In the genomic region with DNA sequence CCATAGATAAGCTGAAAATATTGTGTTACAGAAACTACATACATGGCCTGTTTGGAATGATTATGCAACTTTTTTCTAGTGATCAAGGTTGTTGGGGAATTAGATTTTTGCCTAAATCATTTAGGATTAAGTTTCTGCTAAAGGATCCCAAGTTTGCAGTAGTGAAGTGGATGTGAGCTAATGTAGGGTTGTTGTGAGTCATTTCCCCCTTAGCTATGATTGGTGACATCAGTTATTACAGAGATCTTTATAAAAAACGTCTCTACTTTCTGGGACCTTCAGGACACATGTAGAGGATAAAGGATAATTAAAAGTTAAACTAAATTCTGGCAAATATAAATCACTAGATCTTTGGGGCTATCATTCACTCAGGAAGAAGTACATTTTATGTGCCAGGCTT, we compare ENCODE assay signal across 26 cellular contexts.
DNase-seq lines count a peak whose midpoint lies in the region; TF ChIP-seq lines count a peak whose summit lies in the region.
"Had no signal": no experiment of that assay in that cellular context is flagged by ENCODE, and none has a peak within 500 bp of the region (broad histone marks: within the 10 kb centered on the region; RNA-seq: fewer than 3 reads in every experiment).

No MANE protein-coding gene starts in this region.

- no peaks in the 10 kb centered on the region for H3K27me3 ChIP-seq in CD4-positive, alpha-beta memory T cell (ENCODE audit: insufficient read depth, low read length)

- POLR2A ChIA-PET in CD4-positive, alpha-beta memory T cell (lab: Charles Lee; ENCODE audit: partially characterized antibody) = no interaction called here
- POLR2A ChIA-PET in OCI-LY7 (lab: Charles Lee) = interaction anchor here (0.9 to 1.1 kb wide), 3 partner anchors 9 to 30 kb away, joined by 3 to 5 read pairs (median 4); no protein-coding TSS in a partner anchor

- H3K9me2 ChIP-seq in OCI-LY7 (ENCODE audit: insufficient read depth, low read length) = no peaks in the 10 kb centered on the region

- H3K4me1 Mint-ChIP-seq in CD4-positive, alpha-beta memory T cell = no peaks in the 10 kb centered on the region
- H3K4me1 Mint-ChIP-seq: CD14-positive monocyte; memory B cell; stimulated activated effector memory CD8-positive, alpha-beta T cell treated with anti-CD3 and anti-CD28 coated beads, Interleukin-12 subunit alpha, Interleukin-12 subunit beta, amount 100 ng/mL, for 72 hours had no signal

- H3K79me2 ChIP-seq in OCI-LY7 (ENCODE audit: insufficient read depth, low read depth, low read length) = no peaks in the 10 kb centered on the region

- CTCF ChIA-PET in CD4-positive, alpha-beta memory T cell (lab: Charles Lee; ENCODE audit: partially characterized antibody) = no interaction called here
- CTCF ChIA-PET in OCI-LY7 (lab: Charles Lee; ENCODE audit: unreplicated experiment) = interaction anchor here (0.5 to 0.6 kb wide), 2 partner anchors 17 to 353 kb away, joined by 3 read pairs; no protein-coding TSS in a partner anchor

- H3K4me2 ChIP-seq in OCI-LY7 (ENCODE audit: low read length) = no peak overlapping the region

- no peak overlapping the region for H3K27ac ChIP-seq in CD4-positive, alpha-beta memory T cell (ENCODE audit: low read depth, low read length)
- no peak overlapping the region for H3K27ac ChIP-seq in OCI-LY7 (ENCODE audit: low read depth, low read length, poor library complexity, severe bottlenecking)
- H3K27ac ChIP-seq: VCaP had no signal

- no peak overlapping the region for H3K4me3 ChIP-seq in epithelial cell of esophagus (ENCODE audit: low read length)
- no peak overlapping the region for H3K4me3 ChIP-seq in skeletal muscle cell (ENCODE audit: low read depth, low read length)
- no peak overlapping the region for H3K4me3 ChIP-seq in CD4-positive, alpha-beta memory T cell (ENCODE audit: low read length in 2 of 2)
- no peak overlapping the region for H3K4me3 ChIP-seq in OCI-LY7 (ENCODE audit: low read depth, low read length, poor library complexity, severe bottlenecking)

- TF ChIP-seq CTCF in epithelial cell of esophagus (IDR thresholded peaks at IDR 0.05; ENCODE audit: insufficient read depth, low read depth, low read length, missing control alignments) = no peak
- no peak for TF ChIP-seq CTCF in OCI-LY7 (conservative IDR thresholded peaks at IDR 0.05; ENCODE audit: low read length)

- H4K20me1 ChIP-seq in OCI-LY7 (ENCODE audit: insufficient read depth, low read length) = no peaks in the 10 kb centered on the region

- H2AFZ ChIP-seq in OCI-LY7 (ENCODE audit: low read length) = no peak overlapping the region

- intact Hi-C loops in CD4-positive, alpha-beta memory T cell (cut with micrococcal nuclease) = no loop called here
- intact Hi-C loops in OCI-LY7 (cut with micrococcal nuclease; ENCODE audit: unreplicated experiment) = no loop called here

- peaks cover 11 to 15% of the 10 kb centered on the region in 2 donors for H3K27me3 Mint-ChIP-seq in CD4-positive, alpha-beta memory T cell
- H3K27me3 Mint-ChIP-seq: type B pancreatic cell had no signal

- no TSS peak for BruUV-seq in OCI-LY7 (replicated peaks; lab: Mats Ljungman, UMichigan)

- H3K4me3 Mint-ChIP-seq in CD4-positive, alpha-beta memory T cell = no peak overlapping the region
- H3K4me3 Mint-ChIP-seq: activated naive CD8-positive, alpha-beta T cell treated with anti-CD3 and anti-CD28 coated beads for 36 hours; CD14-positive monocyte; memory B cell; stimulated activated effector memory CD8-positive, alpha-beta T cell treated with anti-CD3 and anti-CD28 coated beads, Interleukin-12 subunit alpha, Interleukin-12 subunit beta, amount 100 ng/mL, for 72 hours; T-helper 2 cell treated with Interferon-gamma antibody and Interleukin-4, amounts not matched to agents 5 μg/mL and 100 μg/mL, for 36 hours; type B pancreatic cell had no signal

- peaks cover 0 to 4% of the 10 kb centered on the region in 2 donors for H3K36me3 Mint-ChIP-seq in CD4-positive, alpha-beta memory T cell
- H3K36me3 Mint-ChIP-seq: activated naive CD8-positive, alpha-beta T cell treated with anti-CD3 and anti-CD28 coated beads for 36 hours; CD14-positive monocyte; memory B cell; stimulated activated effector memory CD8-positive, alpha-beta T cell treated with anti-CD3 and anti-CD28 coated beads, Interleukin-12 subunit alpha, Interleukin-12 subunit beta, amount 100 ng/mL, for 72 hours; type B pancreatic cell had no signal

- H3K9me3 ChIP-seq in CD4-positive, alpha-beta memory T cell (ENCODE audit: control insufficient read depth in 1 of 2, low read length in 2 of 2) = no peaks in the 10 kb centered on the region
- H3K9me3 ChIP-seq in OCI-LY7 (ENCODE audit: low read length) = no peaks in the 10 kb centered on the region

- H3K9me3 Mint-ChIP-seq in CD4-positive, alpha-beta memory T cell = no peaks in the 10 kb centered on the region
- H3K9me3 Mint-ChIP-seq: activated naive CD8-positive, alpha-beta T cell treated with anti-CD3 and anti-CD28 coated beads for 36 hours; CD14-positive monocyte; memory B cell; stimulated activated effector memory CD8-positive, alpha-beta T cell treated with anti-CD3 and anti-CD28 coated beads, Interleukin-12 subunit alpha, Interleukin-12 subunit beta, amount 100 ng/mL, for 72 hours; T-helper 2 cell treated with Interferon-gamma antibody and Interleukin-4, amounts not matched to agents 5 μg/mL and 100 μg/mL, for 36 hours; type B pancreatic cell had no signal

- no peaks in the 10 kb centered on the region for H3K4me1 ChIP-seq in CD4-positive, alpha-beta memory T cell (ENCODE audit: insufficient read depth, low read length)
- no peaks in the 10 kb centered on the region for H3K4me1 ChIP-seq in OCI-LY7 (ENCODE audit: insufficient read depth, low read length, poor library complexity, severe bottlenecking)

- H3K27ac Mint-ChIP-seq in CD4-positive, alpha-beta memory T cell = no peak overlapping the region
- H3K27ac Mint-ChIP-seq: activated naive CD8-positive, alpha-beta T cell treated with anti-CD3 and anti-CD28 coated beads for 36 hours; CD14-positive monocyte; memory B cell; stimulated activated effector memory CD8-positive, alpha-beta T cell treated with anti-CD3 and anti-CD28 coated beads, Interleukin-12 subunit alpha, Interleukin-12 subunit beta, amount 100 ng/mL, for 72 hours; T-helper 2 cell treated with Interferon-gamma antibody and Interleukin-4, amounts not matched to agents 5 μg/mL and 100 μg/mL, for 36 hours; type B pancreatic cell had no signal

- peak; percentile 18 for DNase-seq in GM03348 (ENCODE audit: low spot score)
- peak; percentile 29 for DNase-seq in RPMI7951 (ENCODE audit: low read depth)
- DNase-seq in epithelial cell of esophagus (ENCODE audit: low read depth) = peak; percentile 63
- DNase-seq in skeletal muscle cell (ENCODE audit: low read depth) = peak; percentile 8
- DNase-seq in NCI-H1417 treated with DMSO at 0.1 percent for 48 hours (lab: John Stamatoyannopoulos, UW) = no peak
- DNase-seq in CD4-positive, alpha-beta memory T cell = no peak
- DNase-seq in OCI-LY7 (ENCODE audit: low spot score) = no peak
- DNase-seq: activated CD4-positive, alpha-beta T cell treated with anti-CD3 and anti-CD28 coated beads for 4 hours; activated CD8-positive, alpha-beta memory T cell treated with anti-CD3 and anti-CD28 coated beads for 24 hours; activated effector memory CD4-positive, alpha-beta T cell treated with Interleukin-2 at 50 U/mL for 16 hours; activated naive CD8-positive, alpha-beta T cell treated with anti-CD3 and anti-CD28 coated beads for 36 hours; KG1; NCI-H146; NCI-H2107; NCI-H748 treated with DMSO at 0.1 percent for 48 hours; posterior cingulate gyrus; right cardiac atrium; stimulated activated CD4-positive, alpha-beta T cell treated with anti-CD3 and anti-CD28 coated beads, Interleukin-12 subunit alpha, Interleukin-12 subunit beta, amount 100 ng/mL, for 4 hours; stimulated activated CD4-positive, alpha-beta T cell treated with anti-CD3 and anti-CD28 coated beads, Interleukin-4, amount 100 ng/mL, for 24 hours; substantia nigra had no signal

- no peaks in the 10 kb centered on the region for H3K36me3 ChIP-seq in CD4-positive, alpha-beta memory T cell (ENCODE audit: insufficient read depth, low read length)
- H3K36me3 ChIP-seq in OCI-LY7 (ENCODE audit: insufficient read depth, low read length) = no peaks in the 10 kb centered on the region

Comparison
In these comparisons a context has a peak if more than half of its experiments do, and no peak if none do; other contexts are left out.
1. DNase-seq: peak in GM03348 (single experiment), RPMI7951 (single experiment), epithelial cell of esophagus (single experiment) and skeletal muscle cell (single experiment); none in NCI-H1417 treated with DMSO at 0.1 percent for 48 hours (single experiment), CD4-positive, alpha-beta memory T cell (0 of 5) and OCI-LY7 (single experiment).